In genomic region chr10:113053091-113053490, GRCh38 we compare ENCODE assay signal across 23 cellular contexts.
DNase-seq lines count a peak whose midpoint lies in the region; ATAC-seq and TF ChIP-seq lines count a peak whose summit lies in the region.
"Had no signal": no experiment of that assay in that cellular context is flagged by ENCODE, and none has a peak within 500 bp of the region (broad histone marks: within the 10 kb centered on the region; RNA-seq: fewer than 3 reads in every experiment).

No MANE protein-coding gene starts in this region.

- peak overlapping the region; percentile 91 for H3K27ac Mint-ChIP-seq in MCF 10A (ENCODE audit: low read depth, unreplicated experiment)
- H3K27ac Mint-ChIP-seq: activated CD8-positive, alpha-beta T cell treated with anti-CD3 and anti-CD28 coated beads for 36 hours; activated naive CD4-positive, alpha-beta T cell treated with anti-CD3 and anti-CD28 coated beads, Interleukin-2, amount 50 U/mL, for 72 hours; CD14-positive monocyte; naive thymus-derived CD8-positive, alpha-beta T cell; stimulated activated memory B cell treated with anti-CD40 and anti-IgM and Interleukin-4, amounts not matched to agents 10 μg/mL and 1 μg/mL and 100 μg/mL, for 72 hours had no signal

- H3K27me3 ChIP-seq in mammary epithelial cell (ENCODE audit: insufficient read depth, low read length) (no peaks in the 10 kb centered on the region), aorta (ENCODE audit: control insufficient read depth in 1 of 2, insufficient read depth in 2 of 2, low read length in 1 of 2) (no peaks in the 10 kb centered on the region)
- H3K27me3 ChIP-seq: cardiac muscle cell, upper lobe of left lung had no signal

- peaks cover 73% of the 10 kb centered on the region for H3K79me2 ChIP-seq in mammary epithelial cell (ENCODE audit: insufficient read depth, low read length)

- H3K36me3 ChIP-seq in mammary epithelial cell (ENCODE audit: insufficient read depth, low read length) (no peaks in the 10 kb centered on the region), mucosa of descending colon (ENCODE audit: low read depth) (no peaks in the 10 kb centered on the region), aorta (ENCODE audit: control insufficient read depth in 1 of 2, insufficient read depth in 2 of 2, low read length in 1 of 2) (no peaks in the 10 kb centered on the region)
- H3K36me3 ChIP-seq: cardiac muscle cell, upper lobe of left lung, WERI-Rb-1 had no signal

- H4K20me1 ChIP-seq in mammary epithelial cell (ENCODE audit: insufficient read depth, low read length), result no peaks in the 10 kb centered on the region

- peaks cover 28% of the 10 kb centered on the region for H3K4me1 Mint-ChIP-seq in MCF 10A (ENCODE audit: insufficient read depth, unreplicated experiment)
- H3K4me1 Mint-ChIP-seq: stimulated activated memory B cell treated with anti-CD40 and anti-IgM and Interleukin-4, amounts not matched to agents 10 μg/mL and 1 μg/mL and 100 μg/mL, for 72 hours had no signal

- no peak overlapping the region for H3K27ac ChIP-seq in mammary epithelial cell (ENCODE audit: insufficient read depth, low read depth, low read length)
- H3K27ac ChIP-seq in aorta (ENCODE audit: low read depth in 1 of 2, low read length in 2 of 2), result peak overlapping the region; percentile 6 to 99
- H3K27ac ChIP-seq: WERI-Rb-1 had no signal

- 52% methylated on average over 4 of the region's 10 CpGs for WGBS in mammary epithelial cell (ENCODE audit: low coverage, missing lambda C conversion rate)
- WGBS in aorta, 2 donors, result 12 to 16% methylated on average over 10 of the region's 10 CpGs

- in situ Hi-C loops in mammary epithelial cell (cut with MboI; ENCODE audit: low sequenced_read_pairs in 2 of 2), result no loop called here

- peak; percentile 26 for ATAC-seq in Right ventricle myocardium superior (ENCODE audit: poor library complexity)
- peak; percentile 4 for ATAC-seq in mucosa of descending colon
- peak; percentile 83 for ATAC-seq in aorta (ENCODE audit: low FRiP score)
- no peak for ATAC-seq in HG02759 (IDR thresholded peaks at IDR 0.05; ENCODE audit: unreplicated experiment)
- ATAC-seq: activated CD8-positive, alpha-beta T cell treated with anti-CD3 and anti-CD28 coated beads for 36 hours; activated naive CD4-positive, alpha-beta T cell treated with anti-CD3 and anti-CD28 coated beads, Interleukin-2, amount 50 U/mL, for 72 hours; naive thymus-derived CD8-positive, alpha-beta T cell; stimulated activated memory B cell treated with anti-CD40 and anti-IgM and Interleukin-4, amounts not matched to agents 10 μg/mL and 1 μg/mL and 100 μg/mL, for 72 hours had no signal

- dilution Hi-C loops in mammary epithelial cell (cut with HindIII; ENCODE audit: low sequenced_read_pairs), result no loop called here

- TF ChIP-seq CTCF in MCF 10A (IDR thresholded peaks at IDR 0.05; ENCODE audit: unreplicated experiment) (no peak), mammary epithelial cell (conservative IDR thresholded peaks at IDR 0.05 in 1 of 2, IDR thresholded peaks at IDR 0.05 in 1 of 2; ENCODE audit: extremely low read depth in 1 of 2, insufficient read depth in 1 of 2, low read depth in 1 of 2, low read length in 2 of 2) (no peak), mucosa of descending colon (IDR thresholded peaks at IDR 0.05) (no peak)

- H3K36me3 Mint-ChIP-seq in MCF 10A (ENCODE audit: insufficient read depth, unreplicated experiment), result peaks cover 7% of the 10 kb centered on the region
- H3K36me3 Mint-ChIP-seq: activated naive CD4-positive, alpha-beta T cell treated with anti-CD3 and anti-CD28 coated beads, Interleukin-2, amount 50 U/mL, for 72 hours; stimulated activated memory B cell treated with anti-CD40 and anti-IgM and Interleukin-4, amounts not matched to agents 10 μg/mL and 1 μg/mL and 100 μg/mL, for 72 hours had no signal

- H3K9me3 ChIP-seq in mammary epithelial cell (replicated peaks; ENCODE audit: insufficient read depth, low read length) (no peaks in the 10 kb centered on the region), mucosa of descending colon (no peaks in the 10 kb centered on the region), aorta (ENCODE audit: control insufficient read depth, low read length) (no peaks in the 10 kb centered on the region)
- H3K9me3 ChIP-seq: upper lobe of left lung had no signal

- no peaks in the 10 kb centered on the region for H3K9me3 Mint-ChIP-seq in MCF 10A (ENCODE audit: unreplicated experiment)
- H3K9me3 Mint-ChIP-seq: activated CD8-positive, alpha-beta T cell treated with anti-CD3 and anti-CD28 coated beads for 36 hours; activated naive CD4-positive, alpha-beta T cell treated with anti-CD3 and anti-CD28 coated beads, Interleukin-2, amount 50 U/mL, for 72 hours; CD14-positive monocyte; naive thymus-derived CD8-positive, alpha-beta T cell; stimulated activated memory B cell treated with anti-CD40 and anti-IgM and Interleukin-4, amounts not matched to agents 10 μg/mL and 1 μg/mL and 100 μg/mL, for 72 hours had no signal

- no peak overlapping the region for H3K4me2 ChIP-seq in mammary epithelial cell (ENCODE audit: insufficient read depth, low read depth, low read length)

- no peak overlapping the region for H3K4me3 ChIP-seq in mammary epithelial cell (replicated peaks in 1 of 3; ENCODE audit: insufficient read depth in 1 of 3, low read depth in 2 of 3, low read length in 3 of 3)
- no peak overlapping the region for H3K4me3 ChIP-seq in mucosa of descending colon
- H3K4me3 ChIP-seq in aorta (ENCODE audit: low read length in 2 of 2), result no peak overlapping the region
- H3K4me3 ChIP-seq: cardiac muscle cell, upper lobe of left lung had no signal

- BruUV-seq in MCF 10A (replicated peaks; lab: Mats Ljungman, UMichigan), result no TSS peak
- BruUV-seq in mammary epithelial cell (replicated peaks; lab: Mats Ljungman, UMichigan), result no TSS peak

- no peak overlapping the region for H3K9ac ChIP-seq in mammary epithelial cell (ENCODE audit: insufficient read depth, low read length)

- H3K4me3 Mint-ChIP-seq in MCF 10A (ENCODE audit: unreplicated experiment), result no peak overlapping the region
- H3K4me3 Mint-ChIP-seq: activated CD8-positive, alpha-beta T cell treated with anti-CD3 and anti-CD28 coated beads for 36 hours; CD14-positive monocyte; naive thymus-derived CD8-positive, alpha-beta T cell; stimulated activated memory B cell treated with anti-CD40 and anti-IgM and Interleukin-4, amounts not matched to agents 10 μg/mL and 1 μg/mL and 100 μg/mL, for 72 hours had no signal

- H3K27me3 Mint-ChIP-seq in MCF 10A (ENCODE audit: insufficient read depth, unreplicated experiment), result no peaks in the 10 kb centered on the region
- H3K27me3 Mint-ChIP-seq: progenitor cell of endocrine pancreas had no signal

- DNase-seq in MCF 10A (ENCODE audit: unreplicated experiment), result no peak
- DNase-seq in mammary epithelial cell, result no peak
- peak; percentile 64 for DNase-seq in Right ventricle myocardium superior
- DNase-seq in mucosa of descending colon, result no peak
- DNase-seq in aorta, result peak; percentile 89 to 94
- DNase-seq in DMS153 (lab: John Stamatoyannopoulos, UW), result no peak
- no peak for DNase-seq in A172 (ENCODE audit: low spot score)
- DNase-seq: activated CD8-positive, alpha-beta T cell treated with anti-CD3 and anti-CD28 coated beads for 36 hours; activated T-cell treated with anti-CD3 and anti-CD28 coated beads, Interleukin-2, amount 50 U/mL, for 48 hours; DMS79 treated with DMSO at 0.1 percent for 48 hours; effector memory CD4-positive, alpha-beta T cell; naive thymus-derived CD8-positive, alpha-beta T cell; NCI-H187; NCI-H446; T-helper 1 cell; upper lobe of left lung; WERI-Rb-1 had no signal

- intact Hi-C loops in MCF 10A (cut with micrococcal nuclease), result no loop called here
- intact Hi-C loops in mammary epithelial cell (cut with micrococcal nuclease), result no loop called here
- intact Hi-C loops in Right ventricle myocardium superior (cut with DNase I), result loop anchor here (10.0 kb wide), 1 partner anchor 98 kb away; the partner anchor contains the start of gene TCF7L2
- intact Hi-C loops in mucosa of descending colon (cut with DNase I, micrococcal nuclease), result no loop called here
- intact Hi-C loops in aorta (cut with DNase I), result loop anchor here in 1 of 2 donors (10.0 kb wide), 1 partner anchor 98 kb away; the partner anchor contains the start of gene TCF7L2

- CTCF ChIA-PET in MCF 10A (lab: Yijun Ruan, JAX), result interaction anchor here (0.6 to 1.2 kb wide), 4 partner anchors 9 to 563 kb away, joined by 3 to 4 read pairs (median 4); no protein-coding TSS in a partner anchor
- CTCF ChIA-PET in mammary epithelial cell (lab: Charles Lee; ENCODE audit: low non-redundant PET), result no interaction called here

- POLR2A ChIA-PET in MCF 10A (lab: Yijun Ruan, JAX), result interaction anchor here (0.6 to 10.5 kb wide), 4 partner anchors 17 to 589 kb away, joined by 3 to 171 read pairs (median 4); no protein-coding TSS in a partner anchor

- no peak overlapping the region for H2AFZ ChIP-seq in mammary epithelial cell (ENCODE audit: low read depth, low read length)

- H3K4me1 ChIP-seq in mammary epithelial cell (ENCODE audit: insufficient read depth, low read length) (peaks cover 49% of the 10 kb centered on the region), mucosa of descending colon (ENCODE audit: low read depth) (peaks cover 10% of the 10 kb centered on the region), aorta (ENCODE audit: control insufficient read depth in 1 of 2, insufficient read depth in 2 of 2, low read length in 2 of 2) (peaks cover 7 to 12% of the 10 kb centered on the region in 2 donors)

Comparison
In these comparisons a context has a peak if more than half of its experiments do, and no peak if none do; other contexts are left out.
1. DNase-seq: peak in Right ventricle myocardium superior (single experiment) and aorta (2 of 2); none in MCF 10A (single experiment), mammary epithelial cell (single experiment), mucosa of descending colon (0 of 3), DMS153 (single experiment) and A172 (single experiment).